In genomic region chr4:154329268-154329858, GRCh38 we compare ENCODE assay signal across 8 cellular contexts.
DNase-seq lines count a peak whose midpoint lies in the region; ATAC-seq and TF ChIP-seq lines count a peak whose summit lies in the region.

No MANE protein-coding gene starts in this region.

- H3K27me3 ChIP-seq in KMS-11 (ENCODE audit: insufficient read depth, low read depth) (no peaks in the 10 kb centered on the region), mammary epithelial cell (ENCODE audit: insufficient read depth, low read length) (no peaks in the 10 kb centered on the region)

- no peaks in the 10 kb centered on the region for H3K9me3 ChIP-seq in mammary epithelial cell (replicated peaks; ENCODE audit: insufficient read depth, low read length)

- peak; percentile 3 for DNase-seq in DMS53 treated with DMSO at 0.1 percent for 48 hours (lab: John Stamatoyannopoulos, UW; ENCODE audit: unreplicated experiment)
- DNase-seq in mammary epithelial cell = peak; percentile 21
- no peak for DNase-seq in nephron progenitor cell
- DNase-seq in COLO668 (lab: John Stamatoyannopoulos, UW; ENCODE audit: unreplicated experiment) = no peak
- DNase-seq in activated CD4-positive, alpha-beta memory T cell treated with anti-CD3 and anti-CD28 coated beads, Interleukin-2, amount 10 ng/mL, durations not matched to agents 7 days and 5 days = no peak
- no peak for DNase-seq in NCI-H2081 treated with DMSO at 0.1 percent for 48 hours (lab: John Stamatoyannopoulos, UW)

- H3K9me3 Mint-ChIP-seq in nephron progenitor cell = no peaks in the 10 kb centered on the region
- H3K9me3 Mint-ChIP-seq in activated CD4-positive, alpha-beta memory T cell treated with anti-CD3 and anti-CD28 coated beads, Interleukin-2, amount 10 ng/mL, durations not matched to agents 7 days and 5 days = no peaks in the 10 kb centered on the region

- no peak overlapping the region for H3K27ac ChIP-seq in KMS-11
- H3K27ac ChIP-seq in mammary epithelial cell (ENCODE audit: insufficient read depth, low read depth, low read length) = no peak overlapping the region

- no peak overlapping the region for H3K4me3 ChIP-seq in KMS-11 (IDR thresholded peaks at IDR 0.05; ENCODE audit: insufficient read depth, low read depth, low read length)
- no peak overlapping the region for H3K4me3 ChIP-seq in mammary epithelial cell (replicated peaks in 1 of 3; ENCODE audit: insufficient read depth in 1 of 3, low read depth in 2 of 3, low read length in 3 of 3)

- H3K79me2 ChIP-seq in KMS-11 (ENCODE audit: insufficient read depth, low read depth) (no peaks in the 10 kb centered on the region), mammary epithelial cell (ENCODE audit: insufficient read depth, low read length) (no peaks in the 10 kb centered on the region)

- H3K4me1 Mint-ChIP-seq in nephron progenitor cell = no peaks in the 10 kb centered on the region
- H3K4me1 Mint-ChIP-seq in activated CD4-positive, alpha-beta memory T cell treated with anti-CD3 and anti-CD28 coated beads, Interleukin-2, amount 10 ng/mL, durations not matched to agents 7 days and 5 days = peaks cover 11% of the 10 kb centered on the region

- BruUV-seq in mammary epithelial cell (replicated peaks; lab: Mats Ljungman, UMichigan) = no TSS peak

- in situ Hi-C loops in mammary epithelial cell (cut with MboI; ENCODE audit: low sequenced_read_pairs in 2 of 2) = loop anchor here in 1 of 2 donors (10.0 kb wide), 1 partner anchor 535 kb away; no protein-coding TSS in a partner anchor

- TF ChIP-seq CTCF in KMS-11 (conservative IDR thresholded peaks at IDR 0.05; ENCODE audit: low read depth, low read length) (peak; percentile 62), mammary epithelial cell (conservative IDR thresholded peaks at IDR 0.05 in 1 of 2, IDR thresholded peaks at IDR 0.05 in 1 of 2; ENCODE audit: extremely low read depth in 1 of 2, insufficient read depth in 1 of 2, low read depth in 1 of 2, low read length in 2 of 2) (peak; percentile 36 to 45), nephron progenitor cell (IDR thresholded peaks at IDR 0.05) (peak; percentile 40)

- peaks cover 10% of the 10 kb centered on the region for H3K27me3 Mint-ChIP-seq in nephron progenitor cell (ENCODE audit: low read depth, poor library complexity)
- peaks cover 22% of the 10 kb centered on the region for H3K27me3 Mint-ChIP-seq in activated CD4-positive, alpha-beta memory T cell treated with anti-CD3 and anti-CD28 coated beads, Interleukin-2, amount 10 ng/mL, durations not matched to agents 7 days and 5 days

- H3K4me1 ChIP-seq in KMS-11 (ENCODE audit: low read depth, poor library complexity, severe bottlenecking) (no peaks in the 10 kb centered on the region), mammary epithelial cell (ENCODE audit: insufficient read depth, low read length) (no peaks in the 10 kb centered on the region)

- CTCF ChIA-PET in mammary epithelial cell (lab: Charles Lee; ENCODE audit: low non-redundant PET) = interaction anchor here (1.1 kb wide), 1 partner anchor 289 kb away, joined by 4 read pairs; no protein-coding TSS in a partner anchor
- CTCF ChIA-PET in activated CD4-positive, alpha-beta memory T cell treated with anti-CD3 and anti-CD28 coated beads, Interleukin-2, amount 10 ng/mL, durations not matched to agents 7 days and 5 days (lab: Charles Lee) = interaction anchor here (0.7 to 3.0 kb wide), 2 partner anchors 177 to 308 kb away, joined by 4 to 9 read pairs; no protein-coding TSS in a partner anchor

- intact Hi-C loops in mammary epithelial cell (cut with micrococcal nuclease) = loop anchor here (2.0 kb wide), 1 partner anchor 177 kb away; no protein-coding TSS in a partner anchor

- WGBS in mammary epithelial cell (ENCODE audit: low coverage, missing lambda C conversion rate) = 79% methylated on average over 9 of the region's 11 CpGs

- H3K36me3 Mint-ChIP-seq in nephron progenitor cell (ENCODE audit: low read depth) = no peaks in the 10 kb centered on the region
- H3K36me3 Mint-ChIP-seq in activated CD4-positive, alpha-beta memory T cell treated with anti-CD3 and anti-CD28 coated beads, Interleukin-2, amount 10 ng/mL, durations not matched to agents 7 days and 5 days (ENCODE audit: low read depth) = no peaks in the 10 kb centered on the region

- ATAC-seq in GM21423 (IDR thresholded peaks at IDR 0.05; ENCODE audit: unreplicated experiment) = no peak

- no peak overlapping the region for H2AFZ ChIP-seq in KMS-11 (ENCODE audit: low read depth)
- no peak overlapping the region for H2AFZ ChIP-seq in mammary epithelial cell (ENCODE audit: low read depth, low read length)

- H3K9ac ChIP-seq in KMS-11 (no peak overlapping the region), mammary epithelial cell (ENCODE audit: insufficient read depth, low read length) (no peak overlapping the region)

- H3K36me3 ChIP-seq in KMS-11 (ENCODE audit: insufficient read depth) = no peaks in the 10 kb centered on the region
- H3K36me3 ChIP-seq in mammary epithelial cell (ENCODE audit: insufficient read depth, low read length) = no peaks in the 10 kb centered on the region

- dilution Hi-C loops in mammary epithelial cell (cut with HindIII; ENCODE audit: low sequenced_read_pairs) = no loop called here

- POLR2A ChIA-PET in activated CD4-positive, alpha-beta memory T cell treated with anti-CD3 and anti-CD28 coated beads, Interleukin-2, amount 10 ng/mL, durations not matched to agents 7 days and 5 days (lab: Charles Lee) = no interaction called here

- H3K27ac Mint-ChIP-seq in nephron progenitor cell = no peak overlapping the region
- no peak overlapping the region for H3K27ac Mint-ChIP-seq in activated CD4-positive, alpha-beta memory T cell treated with anti-CD3 and anti-CD28 coated beads, Interleukin-2, amount 10 ng/mL, durations not matched to agents 7 days and 5 days

- H3K4me2 ChIP-seq in KMS-11 = no peak overlapping the region
- no peak overlapping the region for H3K4me2 ChIP-seq in mammary epithelial cell (ENCODE audit: insufficient read depth, low read depth, low read length)

- no peaks in the 10 kb centered on the region for H4K20me1 ChIP-seq in KMS-11 (ENCODE audit: insufficient read depth)
- H4K20me1 ChIP-seq in mammary epithelial cell (ENCODE audit: insufficient read depth, low read length) = no peaks in the 10 kb centered on the region

- no peak overlapping the region for H3K4me3 Mint-ChIP-seq in nephron progenitor cell
- H3K4me3 Mint-ChIP-seq in activated CD4-positive, alpha-beta memory T cell treated with anti-CD3 and anti-CD28 coated beads, Interleukin-2, amount 10 ng/mL, durations not matched to agents 7 days and 5 days = no peak overlapping the region

Comparison
In these comparisons a context has a peak if more than half of its experiments do, and no peak if none do; other contexts are left out.
1. DNase-seq: peak in DMS53 treated with DMSO at 0.1 percent for 48 hours (single experiment) and mammary epithelial cell (single experiment); none in nephron progenitor cell (single experiment), COLO668 (single experiment), activated CD4-positive, alpha-beta memory T cell treated with anti-CD3 and anti-CD28 coated beads, Interleukin-2, amount 10 ng/mL, durations not matched to agents 7 days and 5 days (single experiment) and NCI-H2081 treated with DMSO at 0.1 percent for 48 hours (single experiment).
2. Peak in every context shown above with its lines, with median percentiles within 50 percentile points of each other: CTCF ChIP-seq.